9 cellular contexts compared by ENCODE assay signal in the genomic region with DNA sequence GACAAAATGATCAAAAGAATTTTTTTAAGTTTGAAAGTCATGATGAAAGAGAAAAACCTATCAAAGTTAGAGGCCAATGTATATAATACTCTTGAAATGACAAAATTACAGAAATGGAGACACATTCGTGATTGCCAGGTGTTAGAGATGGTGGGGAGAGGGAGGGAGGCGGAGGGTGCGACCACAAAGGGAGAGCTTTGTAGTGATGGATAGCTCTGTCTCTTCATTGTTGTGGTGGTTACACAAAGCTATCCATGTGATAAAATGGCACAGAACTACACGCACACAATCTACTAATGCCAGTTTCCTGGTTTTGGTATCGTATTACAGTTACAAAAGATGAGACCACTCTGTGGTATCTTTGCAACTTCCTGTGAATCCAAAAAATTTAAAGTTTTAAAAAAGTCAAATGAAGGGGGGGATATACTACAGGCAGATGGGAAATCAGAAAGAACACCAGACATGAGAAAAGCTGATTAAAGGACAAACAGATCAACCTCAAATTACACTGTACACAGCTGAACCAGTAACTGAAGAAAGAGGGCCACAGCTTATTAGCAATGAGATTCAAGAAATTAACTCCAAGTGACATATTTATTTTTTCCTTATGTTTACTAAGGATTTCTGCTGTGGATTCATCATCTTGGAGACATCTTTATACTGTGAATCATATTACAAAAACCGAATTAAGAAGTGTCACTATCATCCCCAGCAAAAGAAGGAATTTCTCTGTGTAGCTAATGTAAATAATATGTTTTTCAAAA.
A peak's percentile ranks its signal among the peaks of the same experiment; 100 is the strongest.
DNase-seq lines count a peak whose midpoint lies in the region; ATAC-seq, FAIRE-seq and TF ChIP-seq lines count a peak whose summit lies in the region.
"Had no signal": no experiment of that assay in that cellular context is flagged by ENCODE, and none has a peak within 500 bp of the region (broad histone marks: within the 10 kb centered on the region; RNA-seq: fewer than 3 reads in every experiment).

No MANE protein-coding gene starts in this region.

- intact Hi-C loops in activated CD4-positive, alpha-beta memory T cell treated with anti-CD3 and anti-CD28 coated beads for 36 hours (cut with micrococcal nuclease), result no loop called here
- intact Hi-C loops in breast epithelium (cut with DNase I; ENCODE audit: low total_unique reads), result loop anchor here (5.0 kb wide), 1 partner anchor 510 kb away; no protein-coding TSS in a partner anchor

- POLR2A ChIA-PET in activated CD4-positive, alpha-beta memory T cell treated with anti-CD3 and anti-CD28 coated beads for 36 hours (lab: Charles Lee), result interaction anchor here (0.6 kb wide), 1 partner anchor 7 kb away, joined by 4 read pairs; no protein-coding TSS in a partner anchor
- POLR2A ChIA-PET in activated CD4-positive, alpha-beta memory T cell treated with anti-CD3 and anti-CD28 coated beads, Interleukin-2, amount 10 ng/mL, durations not matched to agents 7 days and 5 days (lab: Charles Lee), result interaction anchor here (0.9 kb wide), 1 partner anchor 8 kb away, joined by 3 read pairs; no protein-coding TSS in a partner anchor

- no peak for TF ChIP-seq CTCF in breast epithelium (IDR thresholded peaks at IDR 0.05)

- H3K36me3 ChIP-seq in breast epithelium, result no peaks in the 10 kb centered on the region

- H3K27ac Mint-ChIP-seq in activated CD4-positive, alpha-beta memory T cell treated with anti-CD3 and anti-CD28 coated beads for 36 hours, result peak overlapping the region; percentile 36
- H3K27ac Mint-ChIP-seq in activated CD4-positive, alpha-beta memory T cell treated with anti-CD3 and anti-CD28 coated beads, Interleukin-2, amount 10 ng/mL, durations not matched to agents 7 days and 5 days, result no peak overlapping the region

- H3K27me3 ChIP-seq in breast epithelium, result no peaks in the 10 kb centered on the region

- H3K4me1 ChIP-seq in breast epithelium, result no peaks in the 10 kb centered on the region

- TF ChIP-seq POLR2A in breast epithelium (IDR thresholded peaks at IDR 0.05), result no peak

- peaks cover 56% of the 10 kb centered on the region for H3K4me1 Mint-ChIP-seq in activated CD4-positive, alpha-beta memory T cell treated with anti-CD3 and anti-CD28 coated beads for 36 hours (ENCODE audit: low read depth)
- H3K4me1 Mint-ChIP-seq in activated CD4-positive, alpha-beta memory T cell treated with anti-CD3 and anti-CD28 coated beads, Interleukin-2, amount 10 ng/mL, durations not matched to agents 7 days and 5 days, result peaks cover 36% of the 10 kb centered on the region

- H3K4me3 Mint-ChIP-seq in activated CD4-positive, alpha-beta memory T cell treated with anti-CD3 and anti-CD28 coated beads for 36 hours, result no peak overlapping the region
- H3K4me3 Mint-ChIP-seq in activated CD4-positive, alpha-beta memory T cell treated with anti-CD3 and anti-CD28 coated beads, Interleukin-2, amount 10 ng/mL, durations not matched to agents 7 days and 5 days, result no peak overlapping the region

- H3K4me3 ChIP-seq in breast epithelium, result no peak overlapping the region

- DNase-seq in activated CD4-positive, alpha-beta memory T cell treated with anti-CD3 and anti-CD28 coated beads for 36 hours, result peak; percentile 56
- DNase-seq in activated CD4-positive, alpha-beta memory T cell treated with anti-CD3 and anti-CD28 coated beads, Interleukin-2, amount 10 ng/mL, durations not matched to agents 7 days and 5 days, result no peak
- DNase-seq in OCI-M1 (lab: John Stamatoyannopoulos, UW), result peak; percentile 55
- DNase-seq in stimulated activated naive CD8-positive, alpha-beta T cell treated with anti-CD3 and anti-CD28 coated beads, Interleukin-15, Interleukin-2, amounts not matched to agents 100 U/mL and 50 U/mL, for 24 hours, result no peak
- no peak for DNase-seq in NCI-H2107 treated with DMSO at 0.1 percent for 48 hours (lab: John Stamatoyannopoulos, UW; ENCODE audit: unreplicated experiment)
- DNase-seq in breast epithelium (ENCODE audit: low spot score in 2 of 2), result no peak

- ATAC-seq in stimulated activated naive CD8-positive, alpha-beta T cell treated with anti-CD3 and anti-CD28 coated beads, Interleukin-15, Interleukin-2, amounts not matched to agents 100 U/mL and 50 U/mL, for 24 hours, result peak; percentile 72
- ATAC-seq in HG03097 (IDR thresholded peaks at IDR 0.05; ENCODE audit: low FRiP score, unreplicated experiment), result no peak

- CTCF ChIA-PET in activated CD4-positive, alpha-beta memory T cell treated with anti-CD3 and anti-CD28 coated beads for 36 hours (lab: Charles Lee), result interaction anchor here (0.7 to 1.0 kb wide), 3 partner anchors 40 to 108 kb away, joined by 3 read pairs; no protein-coding TSS in a partner anchor
- CTCF ChIA-PET in activated CD4-positive, alpha-beta memory T cell treated with anti-CD3 and anti-CD28 coated beads, Interleukin-2, amount 10 ng/mL, durations not matched to agents 7 days and 5 days (lab: Charles Lee), result no interaction called here

- no peaks in the 10 kb centered on the region for H3K9me3 Mint-ChIP-seq in activated CD4-positive, alpha-beta memory T cell treated with anti-CD3 and anti-CD28 coated beads for 36 hours
- H3K9me3 Mint-ChIP-seq in activated CD4-positive, alpha-beta memory T cell treated with anti-CD3 and anti-CD28 coated beads, Interleukin-2, amount 10 ng/mL, durations not matched to agents 7 days and 5 days, result no peaks in the 10 kb centered on the region

- H3K27me3 Mint-ChIP-seq in activated CD4-positive, alpha-beta memory T cell treated with anti-CD3 and anti-CD28 coated beads for 36 hours, result no peaks in the 10 kb centered on the region
- H3K27me3 Mint-ChIP-seq in activated CD4-positive, alpha-beta memory T cell treated with anti-CD3 and anti-CD28 coated beads, Interleukin-2, amount 10 ng/mL, durations not matched to agents 7 days and 5 days, result no peaks in the 10 kb centered on the region

- peak; percentile 72 for FAIRE-seq in endometrium (lab: Jason Lieb, UNC)
- FAIRE-seq: TTC549 had no signal

- no peaks in the 10 kb centered on the region for H3K9me3 ChIP-seq in breast epithelium

- H3K36me3 Mint-ChIP-seq in activated CD4-positive, alpha-beta memory T cell treated with anti-CD3 and anti-CD28 coated beads for 36 hours, result peaks cover 3% of the 10 kb centered on the region
- peaks cover 14% of the 10 kb centered on the region for H3K36me3 Mint-ChIP-seq in activated CD4-positive, alpha-beta memory T cell treated with anti-CD3 and anti-CD28 coated beads, Interleukin-2, amount 10 ng/mL, durations not matched to agents 7 days and 5 days (ENCODE audit: low read depth)

- H3K27ac ChIP-seq in breast epithelium, result peak overlapping the region in 1 of 2 donors; percentile 29

Comparison
In these comparisons a context has a peak if more than half of its experiments do, and no peak if none do; other contexts are left out.
1. DNase-seq: peak in activated CD4-positive, alpha-beta memory T cell treated with anti-CD3 and anti-CD28 coated beads for 36 hours (single experiment) and OCI-M1 (single experiment); none in activated CD4-positive, alpha-beta memory T cell treated with anti-CD3 and anti-CD28 coated beads, Interleukin-2, amount 10 ng/mL, durations not matched to agents 7 days and 5 days (single experiment), stimulated activated naive CD8-positive, alpha-beta T cell treated with anti-CD3 and anti-CD28 coated beads, Interleukin-15, Interleukin-2, amounts not matched to agents 100 U/mL and 50 U/mL, for 24 hours (single experiment), NCI-H2107 treated with DMSO at 0.1 percent for 48 hours (single experiment) and breast epithelium (0 of 2).